In genomic region chr14:105026789-105027563, GRCh38 we compare ENCODE assay signal across 10 cellular contexts. TPM values are rescaled to one million over a fixed set of nuclear protein-coding genes. Genes with fewer than 3 reads are reported as not detected.
DNase-seq lines count a peak whose midpoint lies in the region; ATAC-seq, FAIRE-seq and TF ChIP-seq lines count a peak whose summit lies in the region.
"Had no signal": no experiment of that assay in that cellular context is flagged by ENCODE, and none has a peak within 500 bp of the region (broad histone marks: within the 10 kb centered on the region; RNA-seq: fewer than 3 reads in every experiment).

No MANE protein-coding gene starts in this region.

- TF ChIP-seq POLR2A in GM12891 (IDR thresholded peaks at IDR 0.05; ENCODE audit: low read depth, low read length) = peak; percentile 66; the same call in 1 of the 2 replicates

- in situ Hi-C loops in ACHN (cut with HindIII; ENCODE audit: low pct_ligation_motif_present, low pct_unique_long_range_greater_than_20kb, low sequenced_read_pairs) = no loop called here

- no peak for ATAC-seq in GM19455 (IDR thresholded peaks at IDR 0.05; ENCODE audit: unreplicated experiment)

- TF ChIP-seq CTCF in choroid plexus epithelial cell (conservative IDR thresholded peaks at IDR 0.05; ENCODE audit: low read depth, low read length) = no peak

- FAIRE-seq in GM12891 (lab: Jason Lieb, UNC) (peak; percentile 84), frontal cortex (lab: Jason Lieb, UNC) (no peak)
- FAIRE-seq: G401.6 had no signal

- DNase-seq in ACHN (peak; percentile 59), GM12891 (ENCODE audit: insufficient read length, low spot score) (no peak), OCI-M1 (lab: John Stamatoyannopoulos, UW) (peak; percentile 49), choroid plexus epithelial cell (ENCODE audit: low read depth) (peak; percentile 50), NCI-H345 treated with DMSO at 0.1 percent for 48 hours (lab: John Stamatoyannopoulos, UW; ENCODE audit: unreplicated experiment) (no peak), kidney glomerular epithelial cell (lab: John Stamatoyannopoulos, UW) (no peak), frontal cortex (ENCODE audit: low spot score in 2 of 2) (no peak)
- DNase-seq: stimulated activated CD4-positive, alpha-beta T cell treated with anti-CD3 and anti-CD28 coated beads, Interleukin-1b, Interleukin-23, amount 100 ng/mL, for 48 hours had no signal

- H3K4me3 ChIP-seq in choroid plexus epithelial cell (ENCODE audit: low read depth, low read length) = no peak overlapping the region

TF ChIP-seq in GM12891, 5 proteins besides CTCF, POLR2A, EP300 and RAD21:
- TF ChIP-seq POU2F2 (IDR thresholded peaks at IDR 0.05; ENCODE audit: low read depth, low read length) = no peak
- TF ChIP-seq POLR2AphosphoS5 (IDR thresholded peaks at IDR 0.05; ENCODE audit: low read depth, low read length) = peak; percentile 58; the same call in 1 of the 2 replicates
TF ChIP-seq in GM12891: peak in this region for 1.

RNA-seq across cellular contexts. Expression of gene CDCA4, which starts 6.1 kb away (rescaled TPM):
- 35.1 TPM for polyA plus RNA-seq in GM12891 (2012; ENCODE audit: low read depth, missing spikeins)
- total RNA-seq in frontal cortex = 11.0 TPM

RNA-seq across cellular contexts. Expression of gene GPR132, which starts 38.3 kb away (rescaled TPM):
- polyA plus RNA-seq in GM12891 (2012; ENCODE audit: low read depth, missing spikeins) = 18.8 TPM
- 1.2 TPM for total RNA-seq in frontal cortex

RNA-seq across cellular contexts. Expression of gene CLBA1, which starts 41.4 kb away (rescaled TPM):
- polyA plus RNA-seq in GM12891 (2012; ENCODE audit: low read depth, missing spikeins) = 3.0 TPM
- 13.0 TPM for total RNA-seq in frontal cortex

RNA-seq across cellular contexts. Expression of gene AHNAK2, which starts 48.8 kb away (rescaled TPM):
- 0.09 TPM for polyA plus RNA-seq in GM12891 (2012; ENCODE audit: low read depth, missing spikeins)
- 20.0 TPM for total RNA-seq in frontal cortex

Comparison
In these comparisons a context has a peak if more than half of its experiments do, and no peak if none do; other contexts are left out.
1. DNase-seq: peak in ACHN (single experiment), OCI-M1 (single experiment) and choroid plexus epithelial cell (single experiment); none in GM12891 (single experiment), NCI-H345 treated with DMSO at 0.1 percent for 48 hours (single experiment), kidney glomerular epithelial cell (single experiment) and frontal cortex (0 of 2).